Comparison of ENCODE assay signal across 11 cellular contexts in the genomic region with DNA sequence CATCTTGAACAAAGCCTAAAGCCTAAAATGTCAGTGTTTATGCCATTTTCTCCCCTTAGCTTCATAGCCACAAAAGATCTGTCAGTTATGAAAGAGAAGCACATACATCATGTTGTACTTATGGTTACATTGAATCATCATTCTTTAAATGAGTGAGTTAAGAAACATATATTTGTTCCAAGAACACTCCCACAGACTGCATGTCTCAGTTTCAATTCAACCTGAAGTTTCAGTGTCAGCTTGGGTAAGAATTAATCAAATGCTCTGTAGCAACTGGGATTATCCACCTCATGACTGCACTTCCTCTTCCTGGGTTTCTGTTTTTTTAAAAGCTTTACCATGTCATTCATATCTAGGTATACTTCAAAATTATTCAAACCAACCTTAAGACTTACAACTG. TPM values are rescaled to one million over a fixed set of nuclear protein-coding genes. Genes with fewer than 3 reads are reported as not detected.
DNase-seq lines count a peak whose midpoint lies in the region; ATAC-seq and TF ChIP-seq lines count a peak whose summit lies in the region.
"Had no signal": no experiment of that assay in that cellular context is flagged by ENCODE, and none has a peak within 500 bp of the region (broad histone marks: within the 10 kb centered on the region; RNA-seq: fewer than 3 reads in every experiment).

No MANE protein-coding gene starts in this region.

- no peaks in the 10 kb centered on the region for H3K79me2 ChIP-seq in H9 (ENCODE audit: insufficient read depth, low read length)
- no peaks in the 10 kb centered on the region for H3K79me2 ChIP-seq in OCI-LY7 (ENCODE audit: insufficient read depth, low read depth, low read length)

- H3K27me3 ChIP-seq in H9 (ENCODE audit: insufficient read depth, low read length) = no peaks in the 10 kb centered on the region

- H3K4me1 ChIP-seq in H9 (ENCODE audit: insufficient read depth, low read length) (no peaks in the 10 kb centered on the region), OCI-LY7 (ENCODE audit: insufficient read depth, low read length, poor library complexity, severe bottlenecking) (no peaks in the 10 kb centered on the region)

- no peak overlapping the region for H3T11ph ChIP-seq in H9 (ENCODE audit: low read length)

- no peak overlapping the region for H3K27ac ChIP-seq in H9 (ENCODE audit: insufficient read length, low read depth, low read length)
- no peak overlapping the region for H3K27ac ChIP-seq in OCI-LY7 (ENCODE audit: low read depth, low read length, poor library complexity, severe bottlenecking)

- no peak overlapping the region for H4K5ac ChIP-seq in H9 (ENCODE audit: insufficient read length, low read depth, low read length)

- no peak overlapping the region for H3K4me3 Mint-ChIP-seq in activated CD4-positive, alpha-beta memory T cell treated with anti-CD3 and anti-CD28 coated beads for 36 hours
- H3K4me3 Mint-ChIP-seq in H9 = no peak overlapping the region
- H3K4me3 Mint-ChIP-seq: T-helper 17 cell had no signal

- H3K9me3 Mint-ChIP-seq in activated CD4-positive, alpha-beta memory T cell treated with anti-CD3 and anti-CD28 coated beads for 36 hours = peaks cover 2% of the 10 kb centered on the region
- H3K9me3 Mint-ChIP-seq in H9 = no peaks in the 10 kb centered on the region

- H3K4ac ChIP-seq in H9 (ENCODE audit: low read depth, low read length) = no peak overlapping the region

- H3K23ac ChIP-seq in H9 (ENCODE audit: insufficient read length, low read depth, low read length) = no peak overlapping the region

- H2BK5ac ChIP-seq in H9 (ENCODE audit: insufficient read length, low read length) = no peak overlapping the region

- H3K36me3 Mint-ChIP-seq in activated CD4-positive, alpha-beta memory T cell treated with anti-CD3 and anti-CD28 coated beads for 36 hours = no peaks in the 10 kb centered on the region
- no peaks in the 10 kb centered on the region for H3K36me3 Mint-ChIP-seq in H9 (ENCODE audit: insufficient read depth in 1 of 3, low read depth in 3 of 3)

- no peaks in the 10 kb centered on the region for H3K36me3 ChIP-seq in OCI-LY7 (ENCODE audit: insufficient read depth, low read length)

- no TSS peak for BruUV-seq in OCI-LY7 (replicated peaks; lab: Mats Ljungman, UMichigan)

- no peak overlapping the region for H3K18ac ChIP-seq in H9 (ENCODE audit: insufficient read length, low read depth, low read length)

- H3K27me3 Mint-ChIP-seq in activated CD4-positive, alpha-beta memory T cell treated with anti-CD3 and anti-CD28 coated beads for 36 hours = peaks cover 3% of the 10 kb centered on the region
- H3K27me3 Mint-ChIP-seq in H9 (ENCODE audit: low read depth) = no peaks in the 10 kb centered on the region

- no peaks in the 10 kb centered on the region for H3K79me1 ChIP-seq in H9 (ENCODE audit: insufficient read depth, low read depth, low read length, poor library complexity, severe bottlenecking)

- H4K8ac ChIP-seq in H9 (replicated peaks; ENCODE audit: insufficient read length, low read depth, low read length) = no peak overlapping the region

- H3K23me2 ChIP-seq in H9 (ENCODE audit: insufficient read length, low read depth, low read length, poor library complexity, severe bottlenecking) = no peaks in the 10 kb centered on the region

- H2BK15ac ChIP-seq in H9 (ENCODE audit: low read depth, low read length) = no peak overlapping the region

- H3K9me2 ChIP-seq in OCI-LY7 (ENCODE audit: insufficient read depth, low read length) = no peaks in the 10 kb centered on the region

- no peak overlapping the region for H2BK12ac ChIP-seq in H9 (ENCODE audit: insufficient read length, low read depth, low read length)

- H2AFZ ChIP-seq in H9 (ENCODE audit: low read length) (no peak overlapping the region), OCI-LY7 (ENCODE audit: low read length) (no peak overlapping the region)

- no peak for DNase-seq in activated CD4-positive, alpha-beta memory T cell treated with anti-CD3 and anti-CD28 coated beads for 36 hours
- DNase-seq in H9 = no peak
- DNase-seq in SKM-1 (lab: John Stamatoyannopoulos, UW; ENCODE audit: unreplicated experiment) = no peak
- DNase-seq in OCI-LY7 (ENCODE audit: low spot score) = no peak
- DNase-seq in mucosa of gallbladder (ENCODE audit: low spot score) = no peak
- DNase-seq: DMS 273 treated with DMSO at 0.1 percent for 48 hours, NCI-H2227 treated with DMSO at 0.1 percent for 48 hours, T-helper 17 cell had no signal

- no peak overlapping the region for H2AK5ac ChIP-seq in H9 (ENCODE audit: insufficient read length, low read length)

- H3K9ac ChIP-seq in H9 (ENCODE audit: extremely low read depth, insufficient read length, low read length) = no peak overlapping the region

- H3K14ac ChIP-seq in H9 (ENCODE audit: insufficient read depth, low read length) = no peak overlapping the region

- CTCF ChIA-PET in activated CD4-positive, alpha-beta memory T cell treated with anti-CD3 and anti-CD28 coated beads for 36 hours (lab: Charles Lee) = interaction anchor here (1.0 kb wide), 2 partner anchors 23 to 127 kb away, joined by 3 to 4 read pairs; no protein-coding TSS in a partner anchor
- CTCF ChIA-PET in OCI-LY7 (lab: Charles Lee; ENCODE audit: unreplicated experiment) = no interaction called here

- intact Hi-C loops in activated CD4-positive, alpha-beta memory T cell treated with anti-CD3 and anti-CD28 coated beads for 36 hours (cut with micrococcal nuclease) = loop anchor here (1.0 to 5.0 kb wide), 7 partner anchors 23 to 728 kb away; a partner anchor contains a TSS
- intact Hi-C loops in OCI-LY7 (cut with micrococcal nuclease; ENCODE audit: unreplicated experiment) = no loop called here

- POLR2A ChIA-PET in activated CD4-positive, alpha-beta memory T cell treated with anti-CD3 and anti-CD28 coated beads for 36 hours (lab: Charles Lee) = no interaction called here
- POLR2A ChIA-PET in OCI-LY7 (lab: Charles Lee) = interaction anchor here (0.5 kb wide), 1 partner anchor 223 kb away, joined by 3 read pairs; no protein-coding TSS in a partner anchor

- no peak overlapping the region for H2BK20ac ChIP-seq in H9 (ENCODE audit: low read depth, low read length, poor library complexity, severe bottlenecking)

- no peak for TF ChIP-seq CTCF in H9 (conservative IDR thresholded peaks at IDR 0.05)
- TF ChIP-seq CTCF in OCI-LY7 (conservative IDR thresholded peaks at IDR 0.05; ENCODE audit: low read length) = no peak

- H4K91ac ChIP-seq in H9 (ENCODE audit: insufficient read length, low read depth, low read length) = no peak overlapping the region

- no peak overlapping the region for H3K4me3 ChIP-seq in OCI-LY7 (ENCODE audit: low read depth, low read length, poor library complexity, severe bottlenecking)

- no peak overlapping the region for H3K4me2 ChIP-seq in H9 (ENCODE audit: insufficient read depth, insufficient read length, low read length)
- no peak overlapping the region for H3K4me2 ChIP-seq in OCI-LY7 (ENCODE audit: low read length)

- H3K4me1 Mint-ChIP-seq in activated CD4-positive, alpha-beta memory T cell treated with anti-CD3 and anti-CD28 coated beads for 36 hours (ENCODE audit: low read depth) = peaks cover 17% of the 10 kb centered on the region
- H3K4me1 Mint-ChIP-seq in H9 = no peaks in the 10 kb centered on the region

- no peak overlapping the region for H2BK120ac ChIP-seq in H9 (ENCODE audit: low read depth, low read length, poor library complexity, severe bottlenecking)

- H3K27ac Mint-ChIP-seq in activated CD4-positive, alpha-beta memory T cell treated with anti-CD3 and anti-CD28 coated beads for 36 hours = peak overlapping the region; percentile 88
- no peak overlapping the region; a peak in 1 of 7 replicates for H3K27ac Mint-ChIP-seq in H9
- H3K27ac Mint-ChIP-seq: T-helper 17 cell had no signal

- H4K20me1 ChIP-seq in H9 (ENCODE audit: control insufficient read depth, insufficient read depth, insufficient read length) (no peaks in the 10 kb centered on the region), OCI-LY7 (ENCODE audit: insufficient read depth, low read length) (no peaks in the 10 kb centered on the region)

- H3K56ac ChIP-seq in H9 (ENCODE audit: insufficient read length, low read depth, low read length) = no peak overlapping the region

- H3K9me3 ChIP-seq in H9 (ENCODE audit: control insufficient read depth, low read depth, low read length) (no peaks in the 10 kb centered on the region), OCI-LY7 (ENCODE audit: low read length) (no peaks in the 10 kb centered on the region)

- ATAC-seq in GM18499 (IDR thresholded peaks at IDR 0.05; ENCODE audit: insufficient read depth, unreplicated experiment) (peak; percentile 92), GM19452 (IDR thresholded peaks at IDR 0.05; ENCODE audit: unreplicated experiment) (peak; percentile 80), HG03039 (IDR thresholded peaks at IDR 0.05; ENCODE audit: unreplicated experiment) (peak; percentile 86)
- ATAC-seq: T-helper 17 cell had no signal

RNA-seq across cellular contexts. Expression of a gene that starts 3.9 kb away (rescaled TPM):
- not detected for total RNA-seq in activated CD4-positive, alpha-beta memory T cell treated with anti-CD3 and anti-CD28 coated beads for 36 hours
- total RNA-seq in H9 (2021) = not detected in 2 replicates
- total RNA-seq in OCI-LY7 (2014; rRNA removed; shearing (Covaris generic)) = not detected in 2 replicates
- not detected in 2 replicates for total RNA-seq in OCI-LY7 (2022)
- not detected for total RNA-seq in mucosa of gallbladder
- total RNA-seq: T-helper 17 cell had no signal
